Comparison of ENCODE assay signal across 11 cellular contexts in the genomic region with DNA sequence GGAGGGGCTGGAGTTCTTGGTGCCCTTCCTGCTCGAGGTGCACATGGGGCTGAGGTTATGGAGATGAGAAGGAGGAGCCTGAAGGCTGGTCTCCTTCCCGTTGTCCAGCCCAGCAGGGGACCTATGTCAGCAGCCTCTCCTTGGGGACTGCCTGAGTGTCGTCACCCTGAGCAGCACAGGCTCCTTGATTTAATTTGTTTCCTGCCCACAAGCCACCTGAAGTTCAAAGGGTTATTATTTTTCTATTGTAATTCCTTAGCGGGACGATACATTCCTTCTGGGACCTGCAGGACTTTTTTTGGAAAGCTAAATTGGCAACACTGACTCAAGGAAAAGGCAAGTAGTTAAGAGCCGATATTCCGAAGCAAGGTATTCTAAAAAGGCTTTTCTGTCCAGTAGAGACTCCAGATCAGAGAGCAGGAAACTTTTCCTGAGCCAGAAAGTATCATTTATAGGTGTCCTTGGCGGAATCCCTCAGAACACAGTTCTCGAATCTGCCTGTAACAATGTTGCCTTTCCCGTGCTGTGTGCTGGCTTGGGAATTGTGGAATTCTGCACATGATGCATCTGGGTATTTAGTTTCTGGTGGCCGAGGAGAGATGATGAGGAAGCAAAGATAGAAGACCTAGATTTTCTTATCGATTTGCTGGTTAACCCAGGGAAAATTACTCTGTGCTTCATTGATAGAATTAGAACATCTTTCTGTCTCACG. TPM values are rescaled to one million over a fixed set of nuclear protein-coding genes. Genes with fewer than 3 reads are reported as not detected.
DNase-seq lines count a peak whose midpoint lies in the region; ATAC-seq, FAIRE-seq and TF ChIP-seq lines count a peak whose summit lies in the region.
"Had no signal": no experiment of that assay in that cellular context is flagged by ENCODE, and none has a peak within 500 bp of the region (broad histone marks: within the 10 kb centered on the region; RNA-seq: fewer than 3 reads in every experiment).

No MANE protein-coding gene starts in this region.

- DNase-seq in LoVo (ENCODE audit: low spot score) (peak; percentile 62), K562 (ENCODE audit: extremely low read depth in 1 of 4, low spot score in 3 of 4) (peak in 1 of 4 experiments; percentile 13), immature natural killer cell (no peak), thyroid gland (no peak), middle frontal gyrus (ENCODE audit: extremely low spot score, low spot score) (no peak), glutamatergic neuron (no peak), ureter (ENCODE audit: low spot score) (no peak)
- DNase-seq: activated T-cell treated with anti-CD3 and anti-CD28 coated beads for 4 hours; anterior cingulate cortex; CD8-positive, alpha-beta memory T cell; NCI-H345 had no signal

- H3K9ac ChIP-seq in K562 (ENCODE audit: insufficient read depth in 1 of 2, low read depth in 2 of 2, low read length in 2 of 2), result no peak overlapping the region

- H4K20me1 ChIP-seq in K562 (replicated peaks; ENCODE audit: control insufficient read depth, insufficient read depth, low read length), result no peaks in the 10 kb centered on the region

- no peaks in the 10 kb centered on the region; a peak in 1 of 5 replicates for H3K4me1 ChIP-seq in K562 (replicated peaks in 1 of 2; ENCODE audit: control insufficient read depth in 2 of 2, insufficient read depth in 2 of 2, low read length in 2 of 2)
- H3K4me1 ChIP-seq in thyroid gland, result peaks cover 26 to 55% of the 10 kb centered on the region in 2 donors

- H3K27ac ChIP-seq in K562 (ENCODE audit: extremely low read depth, low read depth, low read length) (no peak overlapping the region), thyroid gland (peak overlapping the region in 2 of 3 donors; percentile 50 to 74)

- no peak for TF ChIP-seq EP300 in K562 (IDR thresholded peaks at IDR 0.05; ENCODE audit: low read length)

- POLR2A ChIA-PET in K562 (lab: Yijun Ruan, JAX), result no interaction called here

- in situ Hi-C loops in K562 (cut with MboI), result no loop called here

- CTCF ChIA-PET in K562 (lab: Yijun Ruan, JAX; ENCODE audit: low intra/inter-chr PET ratio), result no interaction called here

- peaks cover 0 to 5% (median 5%) of the 10 kb centered on the region in 3 donors for H3K27me3 Mint-ChIP-seq in immature natural killer cell (ENCODE audit: low read depth in 3 of 3)
- peaks cover 1% of the 10 kb centered on the region for H3K27me3 Mint-ChIP-seq in glutamatergic neuron (ENCODE audit: unreplicated experiment)
- H3K27me3 Mint-ChIP-seq: CD8-positive, alpha-beta memory T cell had no signal

- no peak for TF ChIP-seq POLR2A in K562 (conservative IDR thresholded peaks at IDR 0.05)
- no peak for TF ChIP-seq POLR2A in thyroid gland (IDR thresholded peaks at IDR 0.05)

- WGBS in K562 (ENCODE audit: insufficient coverage, low coverage, missing lambda C conversion rate), result 2% methylated on average over 13 of the region's 13 CpGs
- WGBS in thyroid gland, 2 donors, result 68 to 76% methylated on average over 12 to 13 of the region's 13 CpGs

- intact Hi-C loops in K562 (cut with micrococcal nuclease), result no loop called here
- intact Hi-C loops in thyroid gland (cut with DNase I), result no loop called here

- H3K36me3 Mint-ChIP-seq in immature natural killer cell (no peaks in the 10 kb centered on the region), glutamatergic neuron (ENCODE audit: unreplicated experiment) (no peaks in the 10 kb centered on the region)

- H3K9me3 ChIP-seq in K562 (replicated peaks; ENCODE audit: control insufficient read depth, insufficient read depth, low read depth, low read length), result no peaks in the 10 kb centered on the region
- no peaks in the 10 kb centered on the region for H3K9me3 ChIP-seq in thyroid gland

- TF ChIP-seq CTCF in K562 (IDR thresholded peaks at IDR 0.05 in 2 of 3, conservative IDR thresholded peaks at IDR 0.05 in 1 of 3; ENCODE audit: insufficient read depth in 2 of 3, low read depth in 1 of 3, low read length in 3 of 3), result no peak
- no peak for TF ChIP-seq CTCF in thyroid gland (IDR thresholded peaks at IDR 0.05)
- no peak for TF ChIP-seq CTCF in glutamatergic neuron (IDR thresholded peaks at IDR 0.05; ENCODE audit: partially characterized antibody, unreplicated experiment)

- H3K36me3 ChIP-seq in K562 (ENCODE audit: control insufficient read depth, insufficient read depth, low read length) (no peaks in the 10 kb centered on the region), thyroid gland (no peaks in the 10 kb centered on the region)

- H3K27me3 ChIP-seq in K562 (ENCODE audit: control insufficient read depth in 2 of 2, insufficient read depth in 2 of 2, low read length in 2 of 2) (peaks cover 2 to 9% of the 10 kb centered on the region in 2 experiments; a peak in 2 of 5 replicates), thyroid gland (no peaks in the 10 kb centered on the region)

- no peaks in the 10 kb centered on the region for H3K9me1 ChIP-seq in K562 (ENCODE audit: control insufficient read depth, insufficient read depth, low read length)

- no peaks in the 10 kb centered on the region for H3K79me2 ChIP-seq in K562 (ENCODE audit: control insufficient read depth, insufficient read depth, low read length)

- ATAC-seq in K562, result peak; percentile 65

- no peak for TF ChIP-seq RAD21 in K562 (CRISPR knock-in tag; conservative IDR thresholded peaks at IDR 0.05 in 1 of 2, IDR thresholded peaks at IDR 0.05 in 1 of 2)

- BruUV-seq in K562 (replicated peaks; lab: Mats Ljungman, UMichigan), result no TSS peak

- H3K4me1 Mint-ChIP-seq in immature natural killer cell (peaks cover 89 to 98% of the 10 kb centered on the region in 2 donors), glutamatergic neuron (ENCODE audit: low read depth, unreplicated experiment) (peaks cover 5% of the 10 kb centered on the region)

- H3K4me2 ChIP-seq in K562 (ENCODE audit: insufficient read depth, low read length), result no peak overlapping the region

- peak overlapping the region in 3 of 5 donors; percentile 17 to 47 (median 39) for H3K4me3 Mint-ChIP-seq in immature natural killer cell
- no peak overlapping the region for H3K4me3 Mint-ChIP-seq in glutamatergic neuron (ENCODE audit: unreplicated experiment)

- FAIRE-seq in K562 (lab: Jason Lieb, UNC), result peak; percentile 26

- 0 out of 2 replicates have a peak overlapping the region, but pooled peaks have one; percentile 12 for H2AFZ ChIP-seq in K562 (ENCODE audit: low read depth, low read length)

- H3K4me3 ChIP-seq in K562, result no peak overlapping the region
- H3K4me3 ChIP-seq in thyroid gland (replicated peaks in 1 of 3), result no peak overlapping the region

- no peaks in the 10 kb centered on the region for H3K9me3 Mint-ChIP-seq in immature natural killer cell
- peaks cover 1% of the 10 kb centered on the region for H3K9me3 Mint-ChIP-seq in glutamatergic neuron (ENCODE audit: unreplicated experiment)

- H3K27ac Mint-ChIP-seq in immature natural killer cell (peak overlapping the region in 5 of 6 donors; percentile 24 to 60 (median 51)), glutamatergic neuron (ENCODE audit: unreplicated experiment) (no peak overlapping the region)

TF ChIP-seq in K562, 482 proteins besides CTCF, POLR2A, EP300 and RAD21:
- TF ChIP-seq E2F1 (CRISPR knock-in tag; IDR thresholded peaks at IDR 0.05), result no peak
- TF ChIP-seq CEBPG (CRISPR knock-in tag; IDR thresholded peaks at IDR 0.05), result no peak
- TF ChIP-seq CEBPG (tag; conservative IDR thresholded peaks at IDR 0.05 in 1 of 2, IDR thresholded peaks at IDR 0.05 in 1 of 2), result peak in 1 of 2 experiments; percentile 33; a peak in 1 of 4 replicates
- TF ChIP-seq ZNF311 (CRISPR knock-in tag; IDR thresholded peaks at IDR 0.05), result no peak
- TF ChIP-seq ZNF395 (CRISPR knock-in tag; IDR thresholded peaks at IDR 0.05), result no peak
TF ChIP-seq in K562: peak in this region for 1.

RNA-seq across cellular contexts. Expression of gene ARHGAP26, which starts 55.4 kb away (rescaled TPM):
- total RNA-seq in K562 (2011; cell fraction: chromatin; rRNA removed; ENCODE audit: low replicate concordance), result 4.3 and 6.8 TPM in 2 replicates
- total RNA-seq in K562 (2011; cell fraction: nucleolus; rRNA removed), result 1.7 and 2.0 TPM in 2 replicates
- 2.0 and 4.5 TPM in 2 replicates for total RNA-seq in K562 (2011; cell fraction: nucleoplasm; rRNA removed)
- 0.18 and 0.29 TPM in 2 replicates for total RNA-seq in K562 (2014; rRNA removed)
- 0.69 and 1.1 TPM in 2 replicates for total RNA-seq in K562 (2014; rRNA removed; fragmentation: Illumina TruSeq; extraction: Trizol)
- 0.34 and 0.69 TPM in 2 replicates for total RNA-seq in K562 (2015; rRNA removed; fragmentation: Illumina TruSeq; extraction: Trizol)
- 0.92 and 1.1 TPM in 2 replicates for total RNA-seq in K562 (2021)
- polyA plus RNA-seq in K562 (2011; rRNA removed), result 0.11 and 0.13 TPM in 2 replicates
- polyA plus RNA-seq in K562 (2011; cell fraction: cytosol; rRNA removed), result 0.13 and 0.18 TPM in 2 replicates
- 0.21 and 0.70 TPM in 2 replicates for polyA plus RNA-seq in K562 (2011; cell fraction: nucleus; rRNA removed)
- polyA plus RNA-seq in K562 (2012), result 0.55 and 2.4 TPM in 2 replicates
- polyA plus RNA-seq in K562 (2014; fragmentation: Illumina TruSeq; extraction: Trizol), result 0.55 and 1.0 TPM in 2 replicates
- under 1 TPM; 0.23 to 0.53 TPM for polyA plus RNA-seq in K562 (2014; fragmentation: Nextera tagmentation; extraction: Ambion mirVana)
- 0.40 and 0.56 TPM in 2 replicates for polyA plus RNA-seq in K562 (2014; rRNA removed)
- polyA minus RNA-seq in K562 (2011; rRNA and poly(A)+ RNA removed), result 0.90 and 1.4 TPM in 2 replicates
- polyA minus RNA-seq in K562 (2011; cell fraction: cytosol; rRNA and poly(A)+ RNA removed), result 0.86 TPM in 1 of 2 replicates, not detected in the other
- polyA minus RNA-seq in K562 (2011; cell fraction: nucleus; rRNA and poly(A)+ RNA removed), result 1.3 and 2.3 TPM in 2 replicates
- polyA plus RNA-seq in immature natural killer cell, result 10 to 100 TPM; 14.5 to 43.7 (median 17.6) TPM
- total RNA-seq in thyroid gland, result 10 to 100 TPM; 28.2 to 52.3 (median 37.9) TPM
- total RNA-seq in glutamatergic neuron (ENCODE audit: unreplicated experiment), result 20.1 TPM
- 46.9 TPM for total RNA-seq in ureter
